ENCODE assay signal across 17 cellular contexts in genomic region chr2:221612171-221612570, GRCh38. TPM values are rescaled to one million over a fixed set of nuclear protein-coding genes. Genes with fewer than 3 reads are reported as not detected.
DNase-seq lines count a peak whose midpoint lies in the region; ATAC-seq and TF ChIP-seq lines count a peak whose summit lies in the region.
"Had no signal": no experiment of that assay in that cellular context is flagged by ENCODE, and none has a peak within 500 bp of the region (broad histone marks: within the 10 kb centered on the region; RNA-seq: fewer than 3 reads in every experiment).

No MANE protein-coding gene starts in this region.

- H3F3A ChIP-seq in PC-9 (ENCODE audit: insufficient read depth, low read depth) = no peaks in the 10 kb centered on the region

- H3K4me2 ChIP-seq in mammary epithelial cell (ENCODE audit: insufficient read depth, low read depth, low read length) (no peak overlapping the region), PC-9 (no peak overlapping the region)
- H3K4me2 ChIP-seq: GM23338 had no signal

- H3K9me3 ChIP-seq in mammary epithelial cell (replicated peaks; ENCODE audit: insufficient read depth, low read length) (no peaks in the 10 kb centered on the region), neuron (ENCODE audit: low read length) (no peaks in the 10 kb centered on the region), PC-9 (ENCODE audit: insufficient read depth, low read depth) (no peaks in the 10 kb centered on the region)
- no peaks in the 10 kb centered on the region for H3K9me3 ChIP-seq in CD4-positive, alpha-beta T cell (ENCODE audit: control insufficient read depth, low read length)
- H3K9me3 ChIP-seq: BE2C had no signal

- BruUV-seq in MCF 10A (replicated peaks; lab: Mats Ljungman, UMichigan) (no TSS peak), mammary epithelial cell (replicated peaks; lab: Mats Ljungman, UMichigan) (no TSS peak), PC-9 (replicated peaks; lab: Mats Ljungman, UMichigan) (no TSS peak)

- dilution Hi-C loops in mammary epithelial cell (cut with HindIII; ENCODE audit: low sequenced_read_pairs) = no loop called here

- no peak for DNase-seq in MCF 10A (ENCODE audit: unreplicated experiment)
- DNase-seq in mammary epithelial cell = no peak
- peak; percentile 89 for DNase-seq in NCI-H524 treated with DMSO at 0.1 percent for 48 hours (lab: John Stamatoyannopoulos, UW)
- no peak for DNase-seq in CD4-positive, alpha-beta T cell
- DNase-seq in COLO668 (lab: John Stamatoyannopoulos, UW; ENCODE audit: unreplicated experiment) = no peak
- DNase-seq in PC-9 = no peak
- DNase-seq: BE2C; CD8-positive, alpha-beta memory T cell; DMS79; H7; KG1 had no signal

- 85% methylated on average over 4 of the region's 4 CpGs for whole genome bisulfite sequencing in mammary epithelial cell (ENCODE audit: low coverage, missing lambda C conversion rate)

- peak overlapping the region; percentile 0 for H3K4me3 Mint-ChIP-seq in MCF 10A (ENCODE audit: unreplicated experiment)
- H3K4me3 Mint-ChIP-seq in CD4-positive, alpha-beta T cell = no peak overlapping the region
- H3K4me3 Mint-ChIP-seq: CD8-positive, alpha-beta memory T cell; GM23338 had no signal

- H3K9ac ChIP-seq in mammary epithelial cell (ENCODE audit: insufficient read depth, low read length) = no peak overlapping the region

- in situ Hi-C loops in mammary epithelial cell (cut with MboI; ENCODE audit: low sequenced_read_pairs in 2 of 2) = loop anchor here in 1 of 2 donors (25.0 kb wide), 1 partner anchor 350 kb away; no protein-coding TSS in a partner anchor

- H3K79me2 ChIP-seq in mammary epithelial cell (ENCODE audit: insufficient read depth, low read length) (no peaks in the 10 kb centered on the region), PC-9 (ENCODE audit: low read depth) (no peaks in the 10 kb centered on the region)

- H3K4me1 Mint-ChIP-seq in MCF 10A (ENCODE audit: insufficient read depth, unreplicated experiment) = peaks cover 29% of the 10 kb centered on the region
- H3K4me1 Mint-ChIP-seq in CD4-positive, alpha-beta T cell (ENCODE audit: low read depth) = no peaks in the 10 kb centered on the region
- H3K4me1 Mint-ChIP-seq: CD8-positive, alpha-beta memory T cell; IgD-negative memory B cell had no signal

- ATAC-seq in CD4-positive, alpha-beta T cell (ENCODE audit: poor library complexity) = no peak
- ATAC-seq: GM23338 had no signal

- H2AFZ ChIP-seq in mammary epithelial cell (ENCODE audit: low read depth, low read length) (no peak overlapping the region), neuron (ENCODE audit: low read depth, low read length) (peak overlapping the region; percentile 20), PC-9 (no peak overlapping the region)
- H2AFZ ChIP-seq: GM23338 had no signal

- no peaks in the 10 kb centered on the region for H3K27me3 Mint-ChIP-seq in MCF 10A (ENCODE audit: insufficient read depth, unreplicated experiment)
- peaks cover 21% of the 10 kb centered on the region for H3K27me3 Mint-ChIP-seq in CD4-positive, alpha-beta T cell

- H3K36me3 Mint-ChIP-seq in MCF 10A (ENCODE audit: insufficient read depth, unreplicated experiment) = peaks cover 6% of the 10 kb centered on the region
- H3K36me3 Mint-ChIP-seq in CD4-positive, alpha-beta T cell (ENCODE audit: low read depth) = no peaks in the 10 kb centered on the region

- peak overlapping the region; percentile 67 for H3K27ac Mint-ChIP-seq in MCF 10A (ENCODE audit: low read depth, unreplicated experiment)
- no peak overlapping the region for H3K27ac Mint-ChIP-seq in CD4-positive, alpha-beta T cell
- H3K27ac Mint-ChIP-seq: GM23338, IgD-negative memory B cell had no signal

- H3K27me3 ChIP-seq in mammary epithelial cell (ENCODE audit: insufficient read depth, low read length) (no peaks in the 10 kb centered on the region), neuron (ENCODE audit: insufficient read depth, low read length) (no peaks in the 10 kb centered on the region), PC-9 (ENCODE audit: insufficient read depth, low read depth) (no peaks in the 10 kb centered on the region)
- peaks cover 6% of the 10 kb centered on the region for H3K27me3 ChIP-seq in CD4-positive, alpha-beta T cell (ENCODE audit: control insufficient read depth, insufficient read depth, low read length)
- H3K27me3 ChIP-seq: BE2C had no signal

- CTCF ChIA-PET in MCF 10A (lab: Yijun Ruan, JAX) = interaction anchor here (1.0 kb wide), 1 partner anchor 8 kb away, joined by 5 read pairs; no protein-coding TSS in a partner anchor
- CTCF ChIA-PET in mammary epithelial cell (lab: Charles Lee; ENCODE audit: low non-redundant PET) = no interaction called here
- CTCF ChIA-PET in CD4-positive, alpha-beta T cell (lab: Charles Lee) = no interaction called here
- CTCF ChIA-PET in PC-9 (lab: Charles Lee) = no interaction called here

- POLR2A ChIA-PET in MCF 10A (lab: Yijun Ruan, JAX) (interaction anchor here (0.6 to 1.0 kb wide), 2 partner anchors 11 to 199 kb away, joined by 3 read pairs; no protein-coding TSS in a partner anchor), PC-9 (lab: Charles Lee; ENCODE audit: unreplicated experiment) (no interaction called here)
- POLR2A ChIA-PET in CD4-positive, alpha-beta T cell (lab: Charles Lee) = no interaction called here

- no peak overlapping the region for H3K27ac ChIP-seq in mammary epithelial cell (ENCODE audit: insufficient read depth, low read depth, low read length)
- H3K27ac ChIP-seq in CD4-positive, alpha-beta T cell (ENCODE audit: low read depth, low read length) = no peak overlapping the region
- H3K27ac ChIP-seq in PC-9 = no peak overlapping the region
- H3K27ac ChIP-seq: C4-2B had no signal

- TF ChIP-seq CTCF in MCF 10A (IDR thresholded peaks at IDR 0.05; ENCODE audit: unreplicated experiment) (no peak), mammary epithelial cell (conservative IDR thresholded peaks at IDR 0.05 in 1 of 2, IDR thresholded peaks at IDR 0.05 in 1 of 2; ENCODE audit: extremely low read depth in 1 of 2, insufficient read depth in 1 of 2, low read depth in 1 of 2, low read length in 2 of 2) (no peak), PC-9 (conservative IDR thresholded peaks at IDR 0.05) (no peak)
- TF ChIP-seq CTCF in CD4-positive, alpha-beta T cell (IDR thresholded peaks at IDR 0.05) = no peak

- H4K20me1 ChIP-seq in mammary epithelial cell (ENCODE audit: insufficient read depth, low read length) (no peaks in the 10 kb centered on the region), PC-9 (ENCODE audit: insufficient read depth) (no peaks in the 10 kb centered on the region)

- no peak overlapping the region for H3K4me3 ChIP-seq in mammary epithelial cell (replicated peaks in 1 of 3; ENCODE audit: insufficient read depth in 1 of 3, low read depth in 2 of 3, low read length in 3 of 3)
- H3K4me3 ChIP-seq in neuron (ENCODE audit: low read length) = no peak overlapping the region
- H3K4me3 ChIP-seq in PC-9 = no peak overlapping the region
- H3K4me3 ChIP-seq: GM12878, GM23338 had no signal

- intact Hi-C loops in MCF 10A (cut with micrococcal nuclease) (no loop called here), mammary epithelial cell (cut with micrococcal nuclease) (no loop called here), PC-9 (cut with micrococcal nuclease; ENCODE audit: unreplicated experiment) (no loop called here)
- intact Hi-C loops in CD4-positive, alpha-beta T cell (cut with DNase I, micrococcal nuclease) = no loop called here

- H3K4me1 ChIP-seq in mammary epithelial cell (ENCODE audit: insufficient read depth, low read length) (no peaks in the 10 kb centered on the region), neuron (ENCODE audit: insufficient read depth, low read length) (peaks cover 8% of the 10 kb centered on the region), PC-9 (replicated peaks; ENCODE audit: insufficient read depth) (no peaks in the 10 kb centered on the region)
- H3K4me1 ChIP-seq: BE2C had no signal

- no peaks in the 10 kb centered on the region for H3K9me2 ChIP-seq in PC-9 (ENCODE audit: insufficient read depth)

- peaks cover 7% of the 10 kb centered on the region for H3K9me3 Mint-ChIP-seq in MCF 10A (ENCODE audit: unreplicated experiment)
- H3K9me3 Mint-ChIP-seq in CD4-positive, alpha-beta T cell = no peaks in the 10 kb centered on the region
- H3K9me3 Mint-ChIP-seq: GM23338, IgD-negative memory B cell had no signal

- H3K36me3 ChIP-seq in mammary epithelial cell (ENCODE audit: insufficient read depth, low read length) (no peaks in the 10 kb centered on the region), neuron (ENCODE audit: insufficient read depth, low read length) (no peaks in the 10 kb centered on the region), PC-9 (ENCODE audit: low read depth) (no peaks in the 10 kb centered on the region)
- H3K36me3 ChIP-seq: BE2C had no signal

RNA-seq across cellular contexts. Expression of gene EPHA4, which starts 40.1 kb away (rescaled TPM):
- total RNA-seq in MCF 10A (2022) (1.9 and 2.0 TPM in 2 replicates), mammary epithelial cell (10 to 100 TPM in 1 of 2 donors, 1 to 10 TPM in 1; 3.9 to 55.5 TPM), PC-9 (2021) (10.6 and 21.3 TPM in 2 replicates)
- 2.0 TPM for polyA plus RNA-seq in mammary epithelial cell
- 11.3 TPM for polyA minus RNA-seq in mammary epithelial cell
- total RNA-seq in CD4-positive, alpha-beta T cell = 10 to 100 TPM; 85.7 to 86.5 TPM
- total RNA-seq: G401 had no signal
